ENCODE assay signal across 8 cellular contexts in the genomic region with DNA sequence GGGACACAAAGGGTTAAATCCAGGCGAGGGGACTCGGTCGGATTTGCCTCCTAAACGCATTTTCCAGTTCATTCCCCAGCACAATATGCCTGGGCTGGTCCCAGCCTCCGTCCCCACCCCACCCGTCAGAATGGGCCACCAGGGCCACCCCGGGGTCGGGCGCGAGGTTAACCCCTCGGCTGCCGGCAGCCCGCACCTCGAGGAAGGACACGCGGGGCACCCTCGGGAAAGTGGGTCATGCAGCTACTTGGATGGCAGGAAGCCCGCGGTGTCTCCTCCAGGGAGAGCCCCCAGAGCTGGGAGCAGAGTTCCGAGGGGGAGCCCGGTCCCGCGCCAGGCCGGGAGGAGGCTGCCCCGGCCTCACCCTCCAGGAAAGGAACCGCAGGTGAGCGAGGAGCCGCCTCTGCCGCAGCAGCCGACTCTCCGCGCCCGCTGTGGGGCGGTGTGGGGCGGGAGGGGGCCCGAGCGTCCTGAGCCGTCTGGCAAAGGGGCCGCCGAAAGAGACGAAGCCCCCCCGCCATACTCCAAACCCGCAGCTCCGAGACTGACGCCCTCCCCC. TPM values are rescaled to one million over a fixed set of nuclear protein-coding genes. Genes with fewer than 3 reads are reported as not detected.
A peak's percentile ranks its signal among the peaks of the same experiment; 100 is the strongest.
DNase-seq lines count a peak whose midpoint lies in the region; ATAC-seq and TF ChIP-seq lines count a peak whose summit lies in the region.

No MANE protein-coding gene starts in this region.

- TF ChIP-seq POLR2A in heart left ventricle (IDR thresholded peaks at IDR 0.05): no peak

- H3K36me3 ChIP-seq in HUES6 (ENCODE audit: control insufficient read depth, insufficient read depth, low read length) (no peaks in the 10 kb centered on the region), heart left ventricle (no peaks in the 10 kb centered on the region)

- no peaks in the 10 kb centered on the region for H3K4me1 Mint-ChIP-seq in activated T-helper 1 cell treated with anti-CD3 and anti-CD28 coated beads, Interleukin-12 subunit alpha, Interleukin-12 subunit beta, Interleukin-2, Interleukin-4 antibody, amounts not matched to agents 30 ng/mL and 10 ng/mL and 1 ng/mL, durations not matched to agents 14 hours and 24 hours and 36 hours (ENCODE audit: low read depth)

- DNase-seq in DMS53 treated with DMSO at 0.1 percent for 48 hours (lab: John Stamatoyannopoulos, UW; ENCODE audit: unreplicated experiment) (peak; percentile 21), heart left ventricle (peak in 3 of 5 donors; percentile 42 to 68 (median 48)), retinal pigment epithelial cell (ENCODE audit: low read depth) (no peak), SIG-M5 (lab: John Stamatoyannopoulos, UW) (no peak), NOMO-1 (lab: John Stamatoyannopoulos, UW; ENCODE audit: unreplicated experiment in 2 of 2) (no peak)
- DNase-seq in activated T-helper 1 cell treated with anti-CD3 and anti-CD28 coated beads, Interleukin-12 subunit alpha, Interleukin-12 subunit beta, Interleukin-2, Interleukin-4 antibody, amounts not matched to agents 30 ng/mL and 10 ng/mL and 1 ng/mL, durations not matched to agents 14 hours and 24 hours and 36 hours (ENCODE audit: low spot score): no peak

- H3K9me3 ChIP-seq in HUES6 (ENCODE audit: control insufficient read depth, insufficient read depth, low read depth, low read length): no peaks in the 10 kb centered on the region
- H3K9me3 ChIP-seq in heart left ventricle: peaks cover 0 to 4% (median 0%) of the 10 kb centered on the region in 12 donors

- WGBS in heart left ventricle, 4 donors: 0 to 2% (median 1%) methylated on average over 21 to 45 of the region's 45 CpGs

- H3K27ac ChIP-seq in HUES6 (ENCODE audit: low read depth, low read length) (no peak overlapping the region), heart left ventricle (peak overlapping the region in 7 of 12 donors; percentile 75 to 90 (median 87))

- H3K4me3 ChIP-seq in HUES6 (ENCODE audit: low read depth, low read length) (peak overlapping the region; percentile 90), heart left ventricle (peak overlapping the region; percentile 78 to 96 (median 85)), retinal pigment epithelial cell (ENCODE audit: low read length) (peak overlapping the region; percentile 72)

- H3K36me3 Mint-ChIP-seq in activated T-helper 1 cell treated with anti-CD3 and anti-CD28 coated beads, Interleukin-12 subunit alpha, Interleukin-12 subunit beta, Interleukin-2, Interleukin-4 antibody, amounts not matched to agents 30 ng/mL and 10 ng/mL and 1 ng/mL, durations not matched to agents 14 hours and 24 hours and 36 hours (ENCODE audit: low read depth): no peaks in the 10 kb centered on the region

- no peak overlapping the region for H3K27ac Mint-ChIP-seq in activated T-helper 1 cell treated with anti-CD3 and anti-CD28 coated beads, Interleukin-12 subunit alpha, Interleukin-12 subunit beta, Interleukin-2, Interleukin-4 antibody, amounts not matched to agents 30 ng/mL and 10 ng/mL and 1 ng/mL, durations not matched to agents 14 hours and 24 hours and 36 hours

- ATAC-seq in heart left ventricle (peak in 2 of 4 donors; percentile 8 to 34), GM21423 (IDR thresholded peaks at IDR 0.05; ENCODE audit: unreplicated experiment) (no peak)

- no peaks in the 10 kb centered on the region for H3K9me3 Mint-ChIP-seq in activated T-helper 1 cell treated with anti-CD3 and anti-CD28 coated beads, Interleukin-12 subunit alpha, Interleukin-12 subunit beta, Interleukin-2, Interleukin-4 antibody, amounts not matched to agents 30 ng/mL and 10 ng/mL and 1 ng/mL, durations not matched to agents 14 hours and 24 hours and 36 hours

- H3K9ac ChIP-seq in HUES6 (ENCODE audit: low read length): peak overlapping the region; percentile 20

- TF ChIP-seq CTCF in heart left ventricle (IDR thresholded peaks at IDR 0.05) (peak in 10 of 12 donors; percentile 6 to 52 (median 30)), retinal pigment epithelial cell (conservative IDR thresholded peaks at IDR 0.05; ENCODE audit: low read depth, low read length) (peak; percentile 23)

- H3K27me3 Mint-ChIP-seq in activated T-helper 1 cell treated with anti-CD3 and anti-CD28 coated beads, Interleukin-12 subunit alpha, Interleukin-12 subunit beta, Interleukin-2, Interleukin-4 antibody, amounts not matched to agents 30 ng/mL and 10 ng/mL and 1 ng/mL, durations not matched to agents 14 hours and 24 hours and 36 hours (ENCODE audit: insufficient read depth): peaks cover 54% of the 10 kb centered on the region

- peaks cover 45% of the 10 kb centered on the region for H3K4me1 ChIP-seq in HUES6 (ENCODE audit: control insufficient read depth, insufficient read depth, low read length)
- H3K4me1 ChIP-seq in heart left ventricle: peaks cover 0 to 33% (median 25%) of the 10 kb centered on the region in 12 donors

- H3K4me3 Mint-ChIP-seq in activated T-helper 1 cell treated with anti-CD3 and anti-CD28 coated beads, Interleukin-12 subunit alpha, Interleukin-12 subunit beta, Interleukin-2, Interleukin-4 antibody, amounts not matched to agents 30 ng/mL and 10 ng/mL and 1 ng/mL, durations not matched to agents 14 hours and 24 hours and 36 hours: peak overlapping the region; percentile 88

- H3K27me3 ChIP-seq in HUES6 (ENCODE audit: control insufficient read depth, insufficient read depth, low read length) (peaks cover 11% of the 10 kb centered on the region), heart left ventricle (peaks cover 0 to 10% (median 0%) of the 10 kb centered on the region in 9 donors)

- intact Hi-C loops in activated T-helper 1 cell treated with anti-CD3 and anti-CD28 coated beads, Interleukin-12 subunit alpha, Interleukin-12 subunit beta, Interleukin-2, Interleukin-4 antibody, amounts not matched to agents 30 ng/mL and 10 ng/mL and 1 ng/mL, durations not matched to agents 14 hours and 24 hours and 36 hours (cut with micrococcal nuclease): loop anchor here (2.0 to 10.0 kb wide), 6 partner anchors 85 to 610 kb away; partner anchors contain the start of genes ARHGEF12 and USP2
- intact Hi-C loops in heart left ventricle (cut with DNase I): loop anchor here in 9 of 10 donors (1.0 to 10.0 kb wide), 11 partner anchors 27 to 380 kb away; no protein-coding TSS in a partner anchor

RNA-seq across cellular contexts. Expression of gene NECTIN1, which starts 1.4 kb away (rescaled TPM):
- total RNA-seq in activated T-helper 1 cell treated with anti-CD3 and anti-CD28 coated beads, Interleukin-12 subunit alpha, Interleukin-12 subunit beta, Interleukin-2, Interleukin-4 antibody, amounts not matched to agents 30 ng/mL and 10 ng/mL and 1 ng/mL, durations not matched to agents 14 hours and 24 hours and 36 hours: 4.5 and 5.4 TPM in 2 replicates
- total RNA-seq in heart left ventricle: 10 to 100 TPM in 8 of 9 donors, 1 to 10 TPM in 1; 7.2 to 28.6 (median 19.5) TPM
- 10 to 100 TPM in 1 of 2 donors, 1 to 10 TPM in 1; 5.8 to 18.5 TPM for polyA plus RNA-seq in heart left ventricle

Comparison
In these comparisons a context has a peak if more than half of its experiments do, and no peak if none do; other contexts are left out.
1. DNase-seq: peak in DMS53 treated with DMSO at 0.1 percent for 48 hours (single experiment) and heart left ventricle (3 of 5); none in activated T-helper 1 cell treated with anti-CD3 and anti-CD28 coated beads, Interleukin-12 subunit alpha, Interleukin-12 subunit beta, Interleukin-2, Interleukin-4 antibody, amounts not matched to agents 30 ng/mL and 10 ng/mL and 1 ng/mL, durations not matched to agents 14 hours and 24 hours and 36 hours (single experiment), retinal pigment epithelial cell (single experiment), SIG-M5 (single experiment) and NOMO-1 (0 of 2).
2. Peak in every context shown above with its lines, with median percentiles within 50 percentile points of each other: H3K4me3 ChIP-seq.